1 cellular context compared by ENCODE assay signal in genomic region chrX:7083021-7083420, GRCh38.
TF ChIP-seq lines count a peak whose summit lies in the region.

No MANE protein-coding gene starts in this region.

TF ChIP-seq in SK-N-SH, 30 proteins besides CTCF, POLR2A, EP300 and RAD21 (continued from another document):
- TF ChIP-seq REST (IDR thresholded peaks at IDR 0.05; ENCODE audit: low read depth, low read length) (no peak), GATA2 (CRISPR knock-in tag; IDR thresholded peaks at IDR 0.05) (no peak), MAX (IDR thresholded peaks at IDR 0.05; ENCODE audit: low read depth) (no peak), NFIC (IDR thresholded peaks at IDR 0.05; ENCODE audit: borderline replicate concordance) (no peak), RFX5 (IDR thresholded peaks at IDR 0.05; ENCODE audit: low read length) (no peak), JUND (IDR thresholded peaks at IDR 0.05) (no peak)
- TF ChIP-seq, protein P1, sequence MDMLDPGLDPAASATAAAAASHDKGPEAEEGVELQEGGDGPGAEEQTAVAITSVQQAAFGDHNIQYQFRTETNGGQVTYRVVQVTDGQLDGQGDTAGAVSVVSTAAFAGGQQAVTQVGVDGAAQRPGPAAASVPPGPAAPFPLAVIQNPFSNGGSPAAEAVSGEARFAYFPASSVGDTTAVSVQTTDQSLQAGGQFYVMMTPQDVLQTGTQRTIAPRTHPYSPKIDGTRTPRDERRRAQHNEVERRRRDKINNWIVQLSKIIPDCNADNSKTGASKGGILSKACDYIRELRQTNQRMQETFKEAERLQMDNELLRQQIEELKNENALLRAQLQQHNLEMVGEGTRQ (IDR thresholded peaks at IDR 0.05; ENCODE audit: borderline replicate concordance, low read depth, low read length): no peak
- TF ChIP-seq, protein P2, sequence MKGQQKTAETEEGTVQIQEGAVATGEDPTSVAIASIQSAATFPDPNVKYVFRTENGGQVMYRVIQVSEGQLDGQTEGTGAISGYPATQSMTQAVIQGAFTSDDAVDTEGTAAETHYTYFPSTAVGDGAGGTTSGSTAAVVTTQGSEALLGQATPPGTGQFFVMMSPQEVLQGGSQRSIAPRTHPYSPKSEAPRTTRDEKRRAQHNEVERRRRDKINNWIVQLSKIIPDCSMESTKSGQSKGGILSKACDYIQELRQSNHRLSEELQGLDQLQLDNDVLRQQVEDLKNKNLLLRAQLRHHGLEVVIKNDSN (IDR thresholded peaks at IDR 0.05; ENCODE audit: borderline replicate concordance, low read depth): no peak
